In genomic region chr5:140642718-140643117, GRCh38 we compare ENCODE assay signal across 18 cellular contexts. TPM values are rescaled to one million over a fixed set of nuclear protein-coding genes. Genes with fewer than 3 reads are reported as not detected.
DNase-seq lines count a peak whose midpoint lies in the region; ATAC-seq and TF ChIP-seq lines count a peak whose summit lies in the region.
"Had no signal": no experiment of that assay in that cellular context is flagged by ENCODE, and none has a peak within 500 bp of the region (broad histone marks: within the 10 kb centered on the region; RNA-seq: fewer than 3 reads in every experiment).

No MANE protein-coding gene starts in this region.

- H2AFZ ChIP-seq in Karpas-422 (ENCODE audit: low read length) = no peak overlapping the region
- no peak overlapping the region for H2AFZ ChIP-seq in mesenchymal stem cell (ENCODE audit: low read depth, low read length)
- H2AFZ ChIP-seq: parathyroid adenoma had no signal

- H3K4me3 Mint-ChIP-seq in central memory CD8-positive, alpha-beta T cell = peak overlapping the region; percentile 10
- H3K4me3 Mint-ChIP-seq in activated T-helper 2 cell treated with anti-CD3 and anti-CD28 coated beads, Interferon-gamma antibody, Interleukin-2, Interleukin-4, amounts not matched to agents 10 μg/mL and 5 μg/mL and 100 μg/mL, durations not matched to agents 14 hours and 24 hours and 36 hours (ENCODE audit: low read depth) = no peak overlapping the region
- H3K4me3 Mint-ChIP-seq in CD4-positive, alpha-beta memory T cell = peak overlapping the region in 1 of 8 donors; percentile 21

- POLR2A ChIA-PET in CD4-positive, alpha-beta memory T cell (lab: Charles Lee; ENCODE audit: partially characterized antibody) = interaction anchor here (0.8 to 1.8 kb wide), 10 partner anchors 10 to 241 kb away, joined by 3 to 7 read pairs (median 4); partner anchors contain the start of genes ANKHD1, CD14, SRA1 and WDR55

- H2BK12ac ChIP-seq in mesenchymal stem cell (ENCODE audit: low read length in 2 of 2) = no peak overlapping the region

- peaks cover 27% of the 10 kb centered on the region for H3K79me1 ChIP-seq in mesenchymal stem cell (replicated peaks; ENCODE audit: low read length, poor library complexity, severe bottlenecking)

- H2AK5ac ChIP-seq in mesenchymal stem cell (ENCODE audit: low read length, severe bottlenecking) = no peak overlapping the region

- H3K9ac ChIP-seq in BLaER1 treated with 17β-estradiol and CSF1 and Interleukin-3, amounts not matched to agents 10 nM and 100 nM = peak overlapping the region in 7 of 11 experiments; percentile 30 to 95 (median 86); a peak in 9 of 22 replicates
- no peak overlapping the region for H3K9ac ChIP-seq in Karpas-422 (ENCODE audit: low read length)
- H3K9ac ChIP-seq in mesenchymal stem cell (ENCODE audit: low read length) = peak overlapping the region; percentile 7
- H3K9ac ChIP-seq: parathyroid adenoma had no signal

- H2BK15ac ChIP-seq in mesenchymal stem cell (ENCODE audit: low read depth, poor library complexity, severe bottlenecking) = no peak overlapping the region

- H3K23ac ChIP-seq in mesenchymal stem cell (ENCODE audit: low read length in 2 of 2) = no peak overlapping the region

- H3K18ac ChIP-seq in mesenchymal stem cell (ENCODE audit: low read depth in 1 of 2, low read length in 2 of 2) = no peak overlapping the region

- no peaks in the 10 kb centered on the region for H3K27me3 ChIP-seq in BLaER1 treated with 17β-estradiol and CSF1 and Interleukin-3, amounts not matched to agents 10 nM and 100 nM
- no peaks in the 10 kb centered on the region for H3K27me3 ChIP-seq in Karpas-422 (ENCODE audit: low read length)
- no peaks in the 10 kb centered on the region for H3K27me3 ChIP-seq in mesenchymal stem cell (ENCODE audit: control insufficient read depth in 1 of 2, insufficient read depth in 1 of 2, low read length in 2 of 2)
- H3K27me3 ChIP-seq in right atrium auricular region = no peaks in the 10 kb centered on the region
- H3K27me3 ChIP-seq in CD4-positive, alpha-beta memory T cell (ENCODE audit: insufficient read depth, low read length) = no peaks in the 10 kb centered on the region

- no peak for TF ChIP-seq CTCF in right atrium auricular region (IDR thresholded peaks at IDR 0.05)

- peak overlapping the region in 5 of 11 experiments; percentile 87 to 98 (median 94); a peak in 9 of 22 replicates for H3K4me2 ChIP-seq in BLaER1 treated with 17β-estradiol and CSF1 and Interleukin-3, amounts not matched to agents 10 nM and 100 nM
- H3K4me2 ChIP-seq in Karpas-422 (ENCODE audit: low read depth, low read length, poor library complexity, severe bottlenecking) (no peak overlapping the region), mesenchymal stem cell (ENCODE audit: low read length, poor library complexity, severe bottlenecking) (no peak overlapping the region)
- H3K4me2 ChIP-seq: smooth muscle cell had no signal

- no peak overlapping the region for H2BK120ac ChIP-seq in mesenchymal stem cell (ENCODE audit: low read depth, low read length)

- no peak overlapping the region for H3K4ac ChIP-seq in mesenchymal stem cell (ENCODE audit: low read depth in 1 of 2, low read length in 2 of 2)

- H3K27me3 Mint-ChIP-seq in central memory CD8-positive, alpha-beta T cell = no peaks in the 10 kb centered on the region
- H3K27me3 Mint-ChIP-seq in activated T-helper 2 cell treated with anti-CD3 and anti-CD28 coated beads, Interferon-gamma antibody, Interleukin-2, Interleukin-4, amounts not matched to agents 10 μg/mL and 5 μg/mL and 100 μg/mL, durations not matched to agents 14 hours and 24 hours and 36 hours (ENCODE audit: low read depth) = no peaks in the 10 kb centered on the region
- no peaks in the 10 kb centered on the region for H3K27me3 Mint-ChIP-seq in CD4-positive, alpha-beta memory T cell

- 94% methylated on average over 3 of the region's 3 CpGs for WGBS in mesenchymal stem cell

- H3K36me3 ChIP-seq in BLaER1 treated with 17β-estradiol and CSF1 and Interleukin-3, amounts not matched to agents 10 nM and 100 nM = peaks cover 42 to 64% (median 53%) of the 10 kb centered on the region in 11 experiments
- no peaks in the 10 kb centered on the region; the same call in 1 of the 2 replicates for H3K36me3 ChIP-seq in Karpas-422 (ENCODE audit: insufficient read depth, low read length)
- H3K36me3 ChIP-seq in mesenchymal stem cell (ENCODE audit: control insufficient read depth in 1 of 2, insufficient read depth in 2 of 2, low read depth in 1 of 2, low read length in 2 of 2) = peaks cover 36 to 48% of the 10 kb centered on the region in 2 experiments
- peaks cover 19% of the 10 kb centered on the region for H3K36me3 ChIP-seq in right atrium auricular region
- H3K36me3 ChIP-seq in CD4-positive, alpha-beta memory T cell (ENCODE audit: insufficient read depth, low read length) = peaks cover 19% of the 10 kb centered on the region

- peaks cover 36 to 85% (median 61%) of the 10 kb centered on the region in 10 experiments for H3K4me1 ChIP-seq in BLaER1 treated with 17β-estradiol and CSF1 and Interleukin-3, amounts not matched to agents 10 nM and 100 nM
- H3K4me1 ChIP-seq in Karpas-422 (ENCODE audit: low read length) (peaks cover 29% of the 10 kb centered on the region), mesenchymal stem cell (ENCODE audit: control insufficient read depth, insufficient read depth, low read depth, low read length) (peaks cover 5% of the 10 kb centered on the region), right atrium auricular region (peaks cover 0 to 46% of the 10 kb centered on the region in 2 donors)
- H3K4me1 ChIP-seq in CD4-positive, alpha-beta memory T cell (ENCODE audit: insufficient read depth, low read length) = peaks cover 39% of the 10 kb centered on the region

- H3K14ac ChIP-seq in mesenchymal stem cell (ENCODE audit: low read length in 2 of 2) = no peak overlapping the region

- no peak for ATAC-seq in central memory CD8-positive, alpha-beta T cell (replicated peaks; ENCODE audit: extremely low read depth, poor library complexity, severe bottlenecking)
- no peak for ATAC-seq in HG03039 (IDR thresholded peaks at IDR 0.05; ENCODE audit: unreplicated experiment)
- ATAC-seq: left ventricle myocardium superior had no signal

- H4K8ac ChIP-seq in mesenchymal stem cell (ENCODE audit: low read length) = no peak overlapping the region

- H3K9me3 ChIP-seq in BLaER1 treated with 17β-estradiol and CSF1 and Interleukin-3, amounts not matched to agents 10 nM and 100 nM (replicated peaks in 1 of 11) = no peaks in the 10 kb centered on the region
- H3K9me3 ChIP-seq in Karpas-422 (ENCODE audit: low read length) (no peaks in the 10 kb centered on the region), mesenchymal stem cell (ENCODE audit: control insufficient read depth, low read length) (no peaks in the 10 kb centered on the region), right atrium auricular region (no peaks in the 10 kb centered on the region)
- no peaks in the 10 kb centered on the region for H3K9me3 ChIP-seq in CD4-positive, alpha-beta memory T cell (ENCODE audit: control insufficient read depth in 1 of 2, low read length in 2 of 2)

- H3K36me3 Mint-ChIP-seq in central memory CD8-positive, alpha-beta T cell (ENCODE audit: insufficient read depth) = peaks cover 15% of the 10 kb centered on the region
- H3K36me3 Mint-ChIP-seq in activated T-helper 2 cell treated with anti-CD3 and anti-CD28 coated beads, Interferon-gamma antibody, Interleukin-2, Interleukin-4, amounts not matched to agents 10 μg/mL and 5 μg/mL and 100 μg/mL, durations not matched to agents 14 hours and 24 hours and 36 hours (ENCODE audit: low read depth) = peaks cover 67% of the 10 kb centered on the region
- H3K36me3 Mint-ChIP-seq in CD4-positive, alpha-beta memory T cell = peaks cover 0 to 46% of the 10 kb centered on the region in 2 donors

- H3K79me2 ChIP-seq in Karpas-422 (ENCODE audit: low read length) = peaks cover 56% of the 10 kb centered on the region

- no peak overlapping the region for H3K27ac ChIP-seq in BLaER1 treated with 17β-estradiol and CSF1 and Interleukin-3, amounts not matched to agents 10 nM and 100 nM
- H3K27ac ChIP-seq in Karpas-422 (ENCODE audit: low read length) (no peak overlapping the region), mesenchymal stem cell (ENCODE audit: low read length, poor library complexity, severe bottlenecking) (no peak overlapping the region), right atrium auricular region (no peak overlapping the region)
- no peak overlapping the region for H3K27ac ChIP-seq in CD4-positive, alpha-beta memory T cell (ENCODE audit: low read depth, low read length)
- H3K27ac ChIP-seq: C4-2B, parathyroid adenoma had no signal

- CTCF ChIA-PET in CD4-positive, alpha-beta memory T cell (lab: Charles Lee; ENCODE audit: partially characterized antibody) = interaction anchor here (0.8 to 2.0 kb wide), 3 partner anchors 10 to 67 kb away, joined by 3 to 4 read pairs (median 3); partner anchors contain the start of gene CD14

- peaks cover 4 to 63% (median 37%) of the 10 kb centered on the region in 11 experiments; a peak in 19 of 22 replicates for H4K20me1 ChIP-seq in BLaER1 treated with 17β-estradiol and CSF1 and Interleukin-3, amounts not matched to agents 10 nM and 100 nM
- H4K20me1 ChIP-seq in Karpas-422 (ENCODE audit: insufficient read depth, low read depth, low read length) = no peaks in the 10 kb centered on the region

- no peak overlapping the region for H4K91ac ChIP-seq in mesenchymal stem cell (ENCODE audit: low read length)

- H3K27ac Mint-ChIP-seq in central memory CD8-positive, alpha-beta T cell (ENCODE audit: low read depth) = no peak overlapping the region
- no peak overlapping the region for H3K27ac Mint-ChIP-seq in activated T-helper 2 cell treated with anti-CD3 and anti-CD28 coated beads, Interferon-gamma antibody, Interleukin-2, Interleukin-4, amounts not matched to agents 10 μg/mL and 5 μg/mL and 100 μg/mL, durations not matched to agents 14 hours and 24 hours and 36 hours
- H3K27ac Mint-ChIP-seq in CD4-positive, alpha-beta memory T cell = peak overlapping the region in 2 of 7 donors; percentile 25 to 32

- H3K9me3 Mint-ChIP-seq in central memory CD8-positive, alpha-beta T cell = no peaks in the 10 kb centered on the region
- no peaks in the 10 kb centered on the region for H3K9me3 Mint-ChIP-seq in activated T-helper 2 cell treated with anti-CD3 and anti-CD28 coated beads, Interferon-gamma antibody, Interleukin-2, Interleukin-4, amounts not matched to agents 10 μg/mL and 5 μg/mL and 100 μg/mL, durations not matched to agents 14 hours and 24 hours and 36 hours
- peaks cover 0 to 3% (median 0%) of the 10 kb centered on the region in 8 donors for H3K9me3 Mint-ChIP-seq in CD4-positive, alpha-beta memory T cell

- peak overlapping the region in 3 of 10 experiments; percentile 66 to 89 (median 82); a peak in 5 of 20 replicates for H3K4me3 ChIP-seq in BLaER1 treated with 17β-estradiol and CSF1 and Interleukin-3, amounts not matched to agents 10 nM and 100 nM
- H3K4me3 ChIP-seq in Karpas-422 (ENCODE audit: low read length) (no peak overlapping the region), mesenchymal stem cell (ENCODE audit: insufficient read depth in 1 of 2, low read depth in 1 of 2, low read length in 2 of 2) (no peak overlapping the region), right atrium auricular region (no peak overlapping the region)
- H3K4me3 ChIP-seq in CD4-positive, alpha-beta memory T cell (ENCODE audit: low read length in 2 of 2) = no peak overlapping the region
- H3K4me3 ChIP-seq: smooth muscle cell had no signal

- no peaks in the 10 kb centered on the region for H3K9me2 ChIP-seq in Karpas-422 (replicated peaks; ENCODE audit: insufficient read depth, low read length)

- DNase-seq in Karpas-422 (peak; percentile 35), mesenchymal stem cell (no peak), right atrium auricular region (ENCODE audit: low spot score) (no peak)
- no peak for DNase-seq in central memory CD8-positive, alpha-beta T cell (ENCODE audit: low spot score in 2 of 2)
- DNase-seq in activated T-helper 2 cell treated with anti-CD3 and anti-CD28 coated beads, Interferon-gamma antibody, Interleukin-2, Interleukin-4, amounts not matched to agents 10 μg/mL and 5 μg/mL and 100 μg/mL, durations not matched to agents 14 hours and 24 hours and 36 hours (ENCODE audit: low spot score) = no peak
- DNase-seq in CD4-positive, alpha-beta memory T cell = no peak
- DNase-seq: activated gamma-delta T cell treated with Interleukin-2 at 50 U/mL for 16 hours; DMS79; effector CD8-positive, alpha-beta T cell; foreskin melanocyte; left ventricle myocardium superior; SW 1271; trophoblast cell had no signal

- intact Hi-C loops in activated T-helper 2 cell treated with anti-CD3 and anti-CD28 coated beads, Interferon-gamma antibody, Interleukin-2, Interleukin-4, amounts not matched to agents 10 μg/mL and 5 μg/mL and 100 μg/mL, durations not matched to agents 14 hours and 24 hours and 36 hours (cut with micrococcal nuclease) = no loop called here
- intact Hi-C loops in CD4-positive, alpha-beta memory T cell (cut with micrococcal nuclease) = no loop called here

- no peak overlapping the region for H2BK5ac ChIP-seq in mesenchymal stem cell (ENCODE audit: low read depth, low read length, poor library complexity, severe bottlenecking)

- H3K4me1 Mint-ChIP-seq in central memory CD8-positive, alpha-beta T cell = peaks cover 65% of the 10 kb centered on the region
- peaks cover 34% of the 10 kb centered on the region for H3K4me1 Mint-ChIP-seq in activated T-helper 2 cell treated with anti-CD3 and anti-CD28 coated beads, Interferon-gamma antibody, Interleukin-2, Interleukin-4, amounts not matched to agents 10 μg/mL and 5 μg/mL and 100 μg/mL, durations not matched to agents 14 hours and 24 hours and 36 hours (ENCODE audit: low read depth)
- H3K4me1 Mint-ChIP-seq in CD4-positive, alpha-beta memory T cell = peaks cover 33 to 75% (median 55%) of the 10 kb centered on the region in 4 donors

RNA-seq across cellular contexts. Expression of gene TMCO6, which starts 3.5 kb away (rescaled TPM):
- 23.8 and 29.9 TPM in 2 replicates for total RNA-seq in Karpas-422 (2014; rRNA removed; shearing (Covaris generic); ENCODE audit: low replicate concordance)
- 4.4 TPM for polyA plus RNA-seq in mesenchymal stem cell (2013, experiment 1 of 2)
- 3.9 TPM for polyA plus RNA-seq in mesenchymal stem cell (2013, experiment 2 of 2)
- total RNA-seq in right atrium auricular region = 10 to 100 TPM; 10.6 to 26.0 TPM
- total RNA-seq in activated T-helper 2 cell treated with anti-CD3 and anti-CD28 coated beads, Interferon-gamma antibody, Interleukin-2, Interleukin-4, amounts not matched to agents 10 μg/mL and 5 μg/mL and 100 μg/mL, durations not matched to agents 14 hours and 24 hours and 36 hours = 40.2 and 40.7 TPM in 2 replicates
- 10 to 100 TPM; 50.0 to 56.3 TPM for total RNA-seq in CD4-positive, alpha-beta memory T cell
- 10 to 100 TPM; 15.7 to 18.3 TPM for polyA plus RNA-seq in CD4-positive, alpha-beta memory T cell

RNA-seq across cellular contexts. Expression of gene NDUFA2, which starts 4.7 kb away (rescaled TPM):
- total RNA-seq in Karpas-422 (2014; rRNA removed; shearing (Covaris generic); ENCODE audit: low replicate concordance) = 126 and 131 TPM in 2 replicates
- polyA plus RNA-seq in mesenchymal stem cell (2013, experiment 1 of 2) = 105 TPM
- polyA plus RNA-seq in mesenchymal stem cell (2013, experiment 2 of 2) = 109 TPM
- 10 to 100 TPM; 79.1 to 81.5 TPM for total RNA-seq in right atrium auricular region
- 63.0 and 65.6 TPM in 2 replicates for total RNA-seq in activated T-helper 2 cell treated with anti-CD3 and anti-CD28 coated beads, Interferon-gamma antibody, Interleukin-2, Interleukin-4, amounts not matched to agents 10 μg/mL and 5 μg/mL and 100 μg/mL, durations not matched to agents 14 hours and 24 hours and 36 hours
- total RNA-seq in CD4-positive, alpha-beta memory T cell = 10 to 100 TPM; 38.0 TPM
- polyA plus RNA-seq in CD4-positive, alpha-beta memory T cell = 100 to 1,000 TPM; 132 to 135 TPM

RNA-seq across cellular contexts. Expression of gene IK, which starts 4.9 kb away (rescaled TPM):
- 101 and 106 TPM in 2 replicates for total RNA-seq in Karpas-422 (2014; rRNA removed; shearing (Covaris generic); ENCODE audit: low replicate concordance)
- 110 TPM for polyA plus RNA-seq in mesenchymal stem cell (2013, experiment 1 of 2)
- 113 TPM for polyA plus RNA-seq in mesenchymal stem cell (2013, experiment 2 of 2)
- total RNA-seq in right atrium auricular region = 100 to 1,000 TPM in 1 of 2 donors, 10 to 100 TPM in 1; 75.1 to 106 TPM
- 111 and 119 TPM in 2 replicates for total RNA-seq in activated T-helper 2 cell treated with anti-CD3 and anti-CD28 coated beads, Interferon-gamma antibody, Interleukin-2, Interleukin-4, amounts not matched to agents 10 μg/mL and 5 μg/mL and 100 μg/mL, durations not matched to agents 14 hours and 24 hours and 36 hours
- total RNA-seq in CD4-positive, alpha-beta memory T cell = 100 to 1,000 TPM; 178 to 185 TPM
- polyA plus RNA-seq in CD4-positive, alpha-beta memory T cell = 100 to 1,000 TPM; 147 to 205 TPM

RNA-seq across cellular contexts. Expression of gene CD14, which starts 9.7 kb away (rescaled TPM):
- total RNA-seq in Karpas-422 (2014; rRNA removed; shearing (Covaris generic); ENCODE audit: low replicate concordance) = not detected in 2 replicates
- polyA plus RNA-seq in mesenchymal stem cell (2013, experiment 1 of 2) = 0.06 TPM
- 0.05 TPM for polyA plus RNA-seq in mesenchymal stem cell (2013, experiment 2 of 2)
- 10 to 100 TPM; 25.0 to 74.1 TPM for total RNA-seq in right atrium auricular region
- 0.39 TPM in 2 replicates for total RNA-seq in activated T-helper 2 cell treated with anti-CD3 and anti-CD28 coated beads, Interferon-gamma antibody, Interleukin-2, Interleukin-4, amounts not matched to agents 10 μg/mL and 5 μg/mL and 100 μg/mL, durations not matched to agents 14 hours and 24 hours and 36 hours
- total RNA-seq in CD4-positive, alpha-beta memory T cell = 1 to 10 TPM; 4.9 to 5.2 TPM
- 1 to 10 TPM; 2.7 to 3.2 TPM for polyA plus RNA-seq in CD4-positive, alpha-beta memory T cell

RNA-seq across cellular contexts. Expression of gene WDR55, which starts 22.0 kb away (rescaled TPM):
- total RNA-seq in Karpas-422 (2014; rRNA removed; shearing (Covaris generic); ENCODE audit: low replicate concordance) = 15.9 and 21.5 TPM in 2 replicates
- polyA plus RNA-seq in mesenchymal stem cell (2013, experiment 1 of 2) = 16.7 TPM
- polyA plus RNA-seq in mesenchymal stem cell (2013, experiment 2 of 2) = 16.7 TPM
- 10 to 100 TPM in 1 of 2 donors, 1 to 10 TPM in 1; 8.3 to 12.4 TPM for total RNA-seq in right atrium auricular region
- total RNA-seq in activated T-helper 2 cell treated with anti-CD3 and anti-CD28 coated beads, Interferon-gamma antibody, Interleukin-2, Interleukin-4, amounts not matched to agents 10 μg/mL and 5 μg/mL and 100 μg/mL, durations not matched to agents 14 hours and 24 hours and 36 hours = 39.1 and 40.0 TPM in 2 replicates
- 10 to 100 TPM; 47.1 to 49.6 TPM for total RNA-seq in CD4-positive, alpha-beta memory T cell
- 10 to 100 TPM; 12.4 to 19.5 TPM for polyA plus RNA-seq in CD4-positive, alpha-beta memory T cell
